ENCODE assay signal across 11 cellular contexts in genomic region chr6:10558575-10558974, GRCh38. TPM values are rescaled to one million over a fixed set of nuclear protein-coding genes. Genes with fewer than 3 reads are reported as not detected.
DNase-seq lines count a peak whose midpoint lies in the region; ATAC-seq and TF ChIP-seq lines count a peak whose summit lies in the region.
"Had no signal": no experiment of that assay in that cellular context is flagged by ENCODE, and none has a peak within 500 bp of the region (broad histone marks: within the 10 kb centered on the region; RNA-seq: fewer than 3 reads in every experiment).

No MANE protein-coding gene starts in this region.

- H3K27me3 ChIP-seq in ectodermal cell (ENCODE audit: control insufficient read depth, insufficient read depth, low read length, poor library complexity, severe bottlenecking) (no peaks in the 10 kb centered on the region), muscle layer of colon (ENCODE audit: control insufficient read depth in 1 of 2, insufficient read depth in 2 of 2, low read length in 2 of 2) (no peaks in the 10 kb centered on the region), osteoblast (ENCODE audit: insufficient read depth, low read length) (no peaks in the 10 kb centered on the region)
- H3K27me3 ChIP-seq: BLaER1 had no signal

- no peaks in the 10 kb centered on the region for H3K9me3 Mint-ChIP-seq in natural killer cell treated with Interleukin-12 subunit alpha and Interleukin-12 subunit beta and Interleukin-15 and Interleukin-18, amount 100 ng/mL, for 72 hours

- H3K4me1 Mint-ChIP-seq in natural killer cell treated with Interleukin-12 subunit alpha and Interleukin-12 subunit beta and Interleukin-15 and Interleukin-18, amount 100 ng/mL, for 72 hours (ENCODE audit: low read depth in 2 of 2), result no peaks in the 10 kb centered on the region

- H3K4me3 ChIP-seq in ectodermal cell (ENCODE audit: insufficient read depth, low read depth, low read length), result peak overlapping the region; percentile 30
- H3K4me3 ChIP-seq in muscle layer of colon (ENCODE audit: low read depth in 1 of 2, low read length in 2 of 2), result peak overlapping the region; percentile 11 to 75
- H3K4me3 ChIP-seq in osteoblast (ENCODE audit: insufficient read depth, low read length), result no peak overlapping the region
- H3K4me3 ChIP-seq: BLaER1 had no signal

- H3K27me3 Mint-ChIP-seq in natural killer cell treated with Interleukin-12 subunit alpha and Interleukin-12 subunit beta and Interleukin-15 and Interleukin-18, amount 100 ng/mL, for 72 hours, result peaks cover 0 to 14% of the 10 kb centered on the region in 2 donors

- H3K36me3 ChIP-seq in ectodermal cell (ENCODE audit: control insufficient read depth, insufficient read depth, low read length), result no peaks in the 10 kb centered on the region
- H3K36me3 ChIP-seq in muscle layer of colon (ENCODE audit: insufficient read depth, low read length), result no peaks in the 10 kb centered on the region
- no peaks in the 10 kb centered on the region for H3K36me3 ChIP-seq in osteoblast (ENCODE audit: insufficient read depth, low read length)
- H3K36me3 ChIP-seq: BLaER1 had no signal

- no peak overlapping the region for H3K4me3 Mint-ChIP-seq in natural killer cell treated with Interleukin-12 subunit alpha and Interleukin-12 subunit beta and Interleukin-15 and Interleukin-18, amount 100 ng/mL, for 72 hours

- no peaks in the 10 kb centered on the region for H3K79me2 ChIP-seq in osteoblast (ENCODE audit: insufficient read depth, low read length)

- H2AFZ ChIP-seq in osteoblast (ENCODE audit: low read length), result no peak overlapping the region

- no peak overlapping the region for H3K4me2 ChIP-seq in osteoblast (ENCODE audit: insufficient read depth, low read length)

- no peak overlapping the region for H3K27ac Mint-ChIP-seq in natural killer cell treated with Interleukin-12 subunit alpha and Interleukin-12 subunit beta and Interleukin-15 and Interleukin-18, amount 100 ng/mL, for 72 hours

- WGBS in ectodermal cell, 2 experiments, result 3 to 4% methylated on average over 8 to 9 of the region's 9 CpGs

- H3K27ac ChIP-seq in ectodermal cell (ENCODE audit: insufficient read depth, low read depth, low read length, poor library complexity, severe bottlenecking), result no peak overlapping the region
- peak overlapping the region; percentile 77 for H3K27ac ChIP-seq in muscle layer of colon (ENCODE audit: low read depth, low read length)
- no peak overlapping the region for H3K27ac ChIP-seq in osteoblast (ENCODE audit: low read depth, low read length)
- H3K27ac ChIP-seq: BLaER1 had no signal

- H3K9me3 ChIP-seq in ectodermal cell (ENCODE audit: control insufficient read depth, low read length) (no peaks in the 10 kb centered on the region), muscle layer of colon (ENCODE audit: low read length) (no peaks in the 10 kb centered on the region), osteoblast (ENCODE audit: low read depth, low read length) (no peaks in the 10 kb centered on the region)
- H3K9me3 ChIP-seq: BLaER1 had no signal

- H3K4me1 ChIP-seq in ectodermal cell (ENCODE audit: control insufficient read depth, insufficient read depth, low read length) (peaks cover 29% of the 10 kb centered on the region), muscle layer of colon (ENCODE audit: insufficient read depth, low read length) (peaks cover 46% of the 10 kb centered on the region), osteoblast (ENCODE audit: insufficient read depth, low read length) (peaks cover 4% of the 10 kb centered on the region)

- H3K9ac ChIP-seq in muscle layer of colon (ENCODE audit: low read length), result peak overlapping the region; percentile 33
- H3K9ac ChIP-seq: BLaER1 had no signal

- no peak for TF ChIP-seq CTCF in osteoblast (IDR thresholded peaks at IDR 0.05; ENCODE audit: extremely low read depth, low read depth, low read length)

- no peaks in the 10 kb centered on the region for H3K36me3 Mint-ChIP-seq in natural killer cell treated with Interleukin-12 subunit alpha and Interleukin-12 subunit beta and Interleukin-15 and Interleukin-18, amount 100 ng/mL, for 72 hours

- no peaks in the 10 kb centered on the region for H4K20me1 ChIP-seq in osteoblast (ENCODE audit: insufficient read depth, low read length)
- H4K20me1 ChIP-seq: BLaER1 had no signal

- no peak for ATAC-seq in GM18870 (IDR thresholded peaks at IDR 0.05; ENCODE audit: unreplicated experiment)
- no peak for ATAC-seq in GM18907 (IDR thresholded peaks at IDR 0.05; ENCODE audit: unreplicated experiment)
- no peak for ATAC-seq in natural killer cell treated with Interleukin-12 subunit alpha and Interleukin-12 subunit beta and Interleukin-15 and Interleukin-18, amount 100 ng/mL, for 72 hours

- peak; percentile 45 for DNase-seq in DMS153 (lab: John Stamatoyannopoulos, UW)
- DNase-seq in NCI-H2081 (lab: John Stamatoyannopoulos, UW), result peak; percentile 78 to 91
- DNase-seq in osteoblast (ENCODE audit: insufficient read length, low spot score, missing footprints), result no peak
- DNase-seq in natural killer cell treated with Interleukin-12 subunit alpha and Interleukin-12 subunit beta and Interleukin-15 and Interleukin-18, amount 100 ng/mL, for 72 hours (ENCODE audit: low spot score), result no peak
- DNase-seq: activated CD8-positive, alpha-beta memory T cell treated with anti-CD3 and anti-CD28 coated beads, Interleukin-2, amount 50 U/mL, for 48 hours; HCEC 1CT had no signal

RNA-seq across cellular contexts. Expression of gene GCNT2, which starts 37.4 kb away (rescaled TPM):
- 19.4 TPM for polyA plus RNA-seq in ectodermal cell (2013, experiment 1 of 4)
- polyA plus RNA-seq in ectodermal cell (2013, experiment 2 of 4), result 18.0 TPM
- 14.4 TPM for polyA plus RNA-seq in ectodermal cell (2013, experiment 3 of 4)
- 15.6 TPM for polyA plus RNA-seq in ectodermal cell (2013, experiment 4 of 4)
- total RNA-seq in osteoblast, result 0.29 and 0.72 TPM in 2 replicates
- total RNA-seq in natural killer cell treated with Interleukin-12 subunit alpha and Interleukin-12 subunit beta and Interleukin-15 and Interleukin-18, amount 100 ng/mL, for 72 hours, result 1 to 10 TPM; 2.4 to 6.9 TPM

Comparison
In these comparisons a context has a peak if more than half of its experiments do, and no peak if none do; other contexts are left out.
1. DNase-seq: peak in DMS153 (single experiment) and NCI-H2081 (2 of 2); none in osteoblast (single experiment) and natural killer cell treated with Interleukin-12 subunit alpha and Interleukin-12 subunit beta and Interleukin-15 and Interleukin-18, amount 100 ng/mL, for 72 hours (single experiment).